Comparison of ENCODE assay signal across 19 cellular contexts in genomic region chr4:1983846-1984405, GRCh38. TPM values are rescaled to one million over a fixed set of nuclear protein-coding genes. Genes with fewer than 3 reads are reported as not detected.
DNase-seq lines count a peak whose midpoint lies in the region; ATAC-seq, FAIRE-seq and TF ChIP-seq lines count a peak whose summit lies in the region.
"Had no signal": no experiment of that assay in that cellular context is flagged by ENCODE, and none has a peak within 500 bp of the region (broad histone marks: within the 10 kb centered on the region; RNA-seq: fewer than 3 reads in every experiment).

No MANE protein-coding gene starts in this region.

- H3K4me1 ChIP-seq in K562 (replicated peaks in 1 of 2; ENCODE audit: control insufficient read depth in 2 of 2, insufficient read depth in 2 of 2, low read length in 2 of 2), result peaks cover 2 to 55% of the 10 kb centered on the region in 2 experiments; a peak in 4 of 5 replicates

- H3K27ac ChIP-seq in K562 (ENCODE audit: extremely low read depth, low read depth, low read length), result no peak overlapping the region
- H3K27ac ChIP-seq: vagina had no signal

- H3K9me1 ChIP-seq in K562 (ENCODE audit: control insufficient read depth, insufficient read depth, low read length), result no peaks in the 10 kb centered on the region

- intact Hi-C loops in Right ventricle myocardium inferior (cut with DNase I), result no loop called here
- intact Hi-C loops in cardiac septum (cut with DNase I), result no loop called here
- intact Hi-C loops in K562 (cut with micrococcal nuclease), result no loop called here

- no peak overlapping the region for H3K4me3 ChIP-seq in K562
- H3K4me3 ChIP-seq: vagina had no signal

- H3K4me1 Mint-ChIP-seq in type B pancreatic cell (ENCODE audit: unreplicated experiment), result peaks cover 5% of the 10 kb centered on the region
- H3K4me1 Mint-ChIP-seq: naive B cell had no signal

- no peak for FAIRE-seq in K562 (lab: Jason Lieb, UNC)

- TF ChIP-seq CTCF in K562 (IDR thresholded peaks at IDR 0.05 in 2 of 3, conservative IDR thresholded peaks at IDR 0.05 in 1 of 3; ENCODE audit: insufficient read depth in 2 of 3, low read depth in 1 of 3, low read length in 3 of 3) (no peak), type B pancreatic cell (conservative IDR thresholded peaks at IDR 0.05) (no peak)

- no peak overlapping the region for H3K27ac Mint-ChIP-seq in type B pancreatic cell
- H3K27ac Mint-ChIP-seq: CD4-positive, alpha-beta T cell had no signal

- TF ChIP-seq EP300 in K562 (IDR thresholded peaks at IDR 0.05; ENCODE audit: low read length), result no peak

- no peaks in the 10 kb centered on the region for H3K27me3 Mint-ChIP-seq in type B pancreatic cell
- H3K27me3 Mint-ChIP-seq: CD4-positive, alpha-beta T cell; naive B cell; progenitor cell of endocrine pancreas had no signal

- 0 out of 4 replicates have a peak overlapping the region, but pooled peaks of 1 of the 2 experiments have one; percentile 30 for H3K9ac ChIP-seq in K562 (ENCODE audit: insufficient read depth in 1 of 2, low read depth in 2 of 2, low read length in 2 of 2)

- WGBS in K562 (ENCODE audit: insufficient coverage, low coverage, missing lambda C conversion rate), result 92% methylated on average over 21 of the region's 21 CpGs

- H3K36me3 ChIP-seq in K562 (ENCODE audit: control insufficient read depth, insufficient read depth, low read length), result peaks cover 96% of the 10 kb centered on the region

- H3K9me3 ChIP-seq in K562 (replicated peaks; ENCODE audit: control insufficient read depth, insufficient read depth, low read depth, low read length), result no peaks in the 10 kb centered on the region
- H3K9me3 ChIP-seq: vagina had no signal

- in situ Hi-C loops in K562 (cut with MboI), result no loop called here

- H2AFZ ChIP-seq in K562 (ENCODE audit: low read depth, low read length), result no peak overlapping the region

- DNase-seq in Right ventricle myocardium inferior (ENCODE audit: missing footprints), result no peak
- DNase-seq in cardiac septum (ENCODE audit: low spot score), result no peak
- no peak for DNase-seq in K562 (ENCODE audit: extremely low read depth in 1 of 4, low spot score in 3 of 4)
- peak; percentile 42 for DNase-seq in left lobe of liver (ENCODE audit: low spot score)
- DNase-seq in type B pancreatic cell (ENCODE audit: extremely low spot score, unreplicated experiment), result peak; percentile 72
- no peak for DNase-seq in NCI-H2196 treated with DMSO at 0.1 percent for 48 hours (lab: John Stamatoyannopoulos, UW; ENCODE audit: unreplicated experiment)
- no peak for DNase-seq in anterior cingulate cortex (lab: John Stamatoyannopoulos, UW)
- DNase-seq in DMS79 treated with DMSO at 0.1 percent for 48 hours (lab: John Stamatoyannopoulos, UW), result no peak
- DNase-seq: activated CD4-positive, CD25-positive, alpha-beta regulatory T cell; activated gamma-delta T cell treated with Interleukin-2 at 50 U/mL for 16 hours; amniotic stem cell; CD4-positive, alpha-beta T cell; cerebellar nuclear complex; DMS53; effector memory CD4-positive, alpha-beta T cell; naive B cell; NCI-H82 had no signal

- no peak overlapping the region for H3K4me3 Mint-ChIP-seq in type B pancreatic cell
- H3K4me3 Mint-ChIP-seq: CD4-positive, alpha-beta T cell; naive B cell had no signal

- no TSS peak for BruUV-seq in K562 (replicated peaks; lab: Mats Ljungman, UMichigan)

- H3K79me2 ChIP-seq in K562 (ENCODE audit: control insufficient read depth, insufficient read depth, low read length), result no peaks in the 10 kb centered on the region

- POLR2A ChIA-PET in K562 (lab: Yijun Ruan, JAX), result interaction anchor here (0.8 kb wide), 2 partner anchors 25 to 62 kb away, joined by 4 to 5 read pairs; partner anchors contain the start of gene NELFA

- peaks cover 10% of the 10 kb centered on the region for H3K36me3 Mint-ChIP-seq in type B pancreatic cell

- ATAC-seq in Right ventricle myocardium inferior, result peak; percentile 36
- ATAC-seq in K562, result no peak
- ATAC-seq in left lobe of liver, result no peak

- no peak overlapping the region for H3K4me2 ChIP-seq in K562 (ENCODE audit: insufficient read depth, low read length)

- H3K9me3 Mint-ChIP-seq in type B pancreatic cell, result no peaks in the 10 kb centered on the region
- H3K9me3 Mint-ChIP-seq: CD4-positive, alpha-beta T cell; naive B cell had no signal

- TF ChIP-seq RAD21 in K562 (CRISPR knock-in tag; conservative IDR thresholded peaks at IDR 0.05 in 1 of 2, IDR thresholded peaks at IDR 0.05 in 1 of 2), result no peak

- TF ChIP-seq POLR2A in K562 (conservative IDR thresholded peaks at IDR 0.05), result no peak; the same call in 1 of the 2 replicates

- peaks cover 15% of the 10 kb centered on the region for H4K20me1 ChIP-seq in K562 (replicated peaks; ENCODE audit: control insufficient read depth, insufficient read depth, low read length)

- H3K27me3 ChIP-seq in K562 (ENCODE audit: control insufficient read depth in 2 of 2, insufficient read depth in 2 of 2, low read length in 2 of 2), result no peaks in the 10 kb centered on the region
- H3K27me3 ChIP-seq: vagina had no signal

- CTCF ChIA-PET in K562 (lab: Yijun Ruan, JAX; ENCODE audit: low intra/inter-chr PET ratio), result no interaction called here

TF ChIP-seq in K562, 482 proteins besides CTCF, POLR2A, EP300 and RAD21 (continues in another document):
- TF ChIP-seq ZNF212 (CRISPR knock-in tag; IDR thresholded peaks at IDR 0.05) (no peak), THRA (IDR thresholded peaks at IDR 0.05) (no peak), ZNF354B (CRISPR knock-in tag; IDR thresholded peaks at IDR 0.05) (no peak), ZSCAN29 (IDR thresholded peaks at IDR 0.05) (no peak), SMARCA4 (IDR thresholded peaks at IDR 0.05) (no peak), ZNF3 (CRISPR knock-in tag; IDR thresholded peaks at IDR 0.05) (no peak), SRSF9 (IDR thresholded peaks at IDR 0.05; ENCODE audit: borderline replicate concordance, low read depth, low read length) (no peak), FIP1L1 (IDR thresholded peaks at IDR 0.05; ENCODE audit: low read depth, low read length, poor library complexity, severe bottlenecking) (peak; percentile 24), HMG20A (CRISPR knock-in tag; conservative IDR thresholded peaks at IDR 0.05) (no peak), POLR2AphosphoS2 (IDR thresholded peaks at IDR 0.05; ENCODE audit: low read length) (peak; percentile 24; the same call in 1 of the 2 replicates), ATF6 (CRISPR knock-in tag; IDR thresholded peaks at IDR 0.05) (no peak), ZNF76 (CRISPR knock-in tag; IDR thresholded peaks at IDR 0.05; ENCODE audit: borderline replicate concordance) (no peak), ZNF232 (CRISPR knock-in tag; IDR thresholded peaks at IDR 0.05) (no peak)

RNA-seq across cellular contexts. Expression of gene NELFA, which starts 24.8 kb away (rescaled TPM):
- 10.8 TPM for total RNA-seq in Right ventricle myocardium inferior
- 14.7 TPM for total RNA-seq in cardiac septum
- total RNA-seq in K562 (2011; cell fraction: chromatin; rRNA removed; ENCODE audit: low replicate concordance), result 38.8 and 78.3 TPM in 2 replicates
- total RNA-seq in K562 (2011; cell fraction: nucleolus; rRNA removed), result 62.0 and 74.4 TPM in 2 replicates
- 44.5 and 47.7 TPM in 2 replicates for total RNA-seq in K562 (2011; cell fraction: nucleoplasm; rRNA removed)
- 29.1 and 33.3 TPM in 2 replicates for total RNA-seq in K562 (2014; rRNA removed)
- total RNA-seq in K562 (2014; rRNA removed; fragmentation: Illumina TruSeq; extraction: Trizol), result 10.6 and 12.0 TPM in 2 replicates
- total RNA-seq in K562 (2015; rRNA removed; fragmentation: Illumina TruSeq; extraction: Trizol), result 16.4 and 18.9 TPM in 2 replicates
- total RNA-seq in K562 (2021), result 59.6 and 63.0 TPM in 2 replicates
- 12.9 and 28.3 TPM in 2 replicates for polyA plus RNA-seq in K562 (2011; rRNA removed)
- 19.0 and 31.9 TPM in 2 replicates for polyA plus RNA-seq in K562 (2011; cell fraction: cytosol; rRNA removed)
- 59.7 and 83.0 TPM in 2 replicates for polyA plus RNA-seq in K562 (2011; cell fraction: nucleus; rRNA removed)
- polyA plus RNA-seq in K562 (2012), result 44.5 and 46.5 TPM in 2 replicates
- polyA plus RNA-seq in K562 (2014; fragmentation: Illumina TruSeq; extraction: Trizol), result 14.8 and 32.1 TPM in 2 replicates
- 1 to 10 TPM in 1 of 2 experiments, under 1 TPM in 1; 0.76 to 1.4 TPM for polyA plus RNA-seq in K562 (2014; fragmentation: Nextera tagmentation; extraction: Ambion mirVana)
- polyA plus RNA-seq in K562 (2014; rRNA removed), result 33.6 and 36.5 TPM in 2 replicates
- polyA minus RNA-seq in K562 (2011; rRNA and poly(A)+ RNA removed), result 7.8 and 9.9 TPM in 2 replicates
- 26.9 and 38.7 TPM in 2 replicates for polyA minus RNA-seq in K562 (2011; cell fraction: cytosol; rRNA and poly(A)+ RNA removed)
- 48.3 and 117 TPM in 2 replicates for polyA minus RNA-seq in K562 (2011; cell fraction: nucleus; rRNA and poly(A)+ RNA removed)
- total RNA-seq in left lobe of liver, result 11.2 TPM
- total RNA-seq in type B pancreatic cell (ENCODE audit: low replicate concordance), result 42.2 and 44.8 TPM in 2 replicates

Comparison
In these comparisons a context has a peak if more than half of its experiments do, and no peak if none do; other contexts are left out.
1. DNase-seq: peak in left lobe of liver (single experiment) and type B pancreatic cell (single experiment); none in Right ventricle myocardium inferior (single experiment), cardiac septum (single experiment), K562 (0 of 4), NCI-H2196 treated with DMSO at 0.1 percent for 48 hours (single experiment), anterior cingulate cortex (0 of 58) and DMS79 treated with DMSO at 0.1 percent for 48 hours (single experiment).